Comparison of ENCODE assay signal across 13 cellular contexts in the genomic region with DNA sequence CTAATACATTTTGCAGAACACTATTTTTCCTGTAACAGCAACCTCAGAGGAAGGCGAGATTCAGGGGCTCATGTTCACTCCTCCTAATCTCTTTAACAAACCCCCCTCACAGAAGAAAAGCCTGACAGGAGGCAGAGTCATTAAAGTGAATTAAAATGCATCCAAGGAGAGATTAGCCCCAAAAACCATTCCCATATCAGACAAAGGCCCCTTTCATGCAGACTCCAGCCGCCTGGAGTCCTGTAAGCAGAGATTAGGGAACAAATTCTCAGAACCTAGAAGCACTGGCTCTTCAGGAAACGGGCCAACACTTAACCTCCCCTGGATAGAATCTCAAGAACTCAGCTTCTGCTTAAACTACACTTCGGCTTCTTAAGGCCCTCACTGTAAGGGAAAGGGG.
DNase-seq lines count a peak whose midpoint lies in the region; ATAC-seq, FAIRE-seq and TF ChIP-seq lines count a peak whose summit lies in the region.
"Had no signal": no experiment of that assay in that cellular context is flagged by ENCODE, and none has a peak within 500 bp of the region (broad histone marks: within the 10 kb centered on the region; RNA-seq: fewer than 3 reads in every experiment).

No MANE protein-coding gene starts in this region.

- H3K4me3 ChIP-seq in left ventricle myocardium inferior: no peak overlapping the region
- H3K4me3 ChIP-seq in trophoblast cell (ENCODE audit: low read depth, low read length): no peak overlapping the region
- no peak overlapping the region for H3K4me3 ChIP-seq in small intestine (ENCODE audit: low read depth in 1 of 2, low read length in 2 of 2)
- H3K4me3 ChIP-seq: gastrocnemius medialis had no signal

- H3K27me3 Mint-ChIP-seq in activated T-cell treated with anti-CD3 and anti-CD28 coated beads, Interleukin-2, amount 50 U/mL, for 4 hours (ENCODE audit: low read depth): peaks cover 3% of the 10 kb centered on the region
- H3K27me3 Mint-ChIP-seq: naive thymus-derived CD8-positive, alpha-beta T cell had no signal

- no peak overlapping the region for H3K9ac ChIP-seq in trophoblast cell (ENCODE audit: low read length)

- H3K4ac ChIP-seq in trophoblast cell (ENCODE audit: low read depth, low read length): peak overlapping the region; percentile 74

- no peak overlapping the region for H3K23ac ChIP-seq in trophoblast cell (ENCODE audit: low read length)

- peak overlapping the region; percentile 7 for H3K18ac ChIP-seq in trophoblast cell (ENCODE audit: low read length)

- ATAC-seq in activated T-cell treated with anti-CD3 and anti-CD28 coated beads, Interleukin-2, amount 50 U/mL, for 4 hours: no peak
- ATAC-seq: naive thymus-derived CD8-positive, alpha-beta T cell had no signal

- H3K4me2 ChIP-seq in trophoblast cell (ENCODE audit: low read length): peak overlapping the region; percentile 22

- intact Hi-C loops in left ventricle myocardium inferior (cut with micrococcal nuclease): no loop called here

- peak overlapping the region; percentile 67 for H4K91ac ChIP-seq in trophoblast cell (ENCODE audit: low read depth, low read length)

- H2BK12ac ChIP-seq in trophoblast cell (ENCODE audit: low read length): peak overlapping the region; percentile 88

- no peak for FAIRE-seq in small intestine (lab: Jason Lieb, UNC)
- FAIRE-seq: keratinocyte had no signal

- H3K14ac ChIP-seq in trophoblast cell (ENCODE audit: low read length): peak overlapping the region; percentile 38

- no peak overlapping the region for H4K12ac ChIP-seq in trophoblast cell (ENCODE audit: low read depth, low read length)

- H3K4me1 Mint-ChIP-seq in activated T-cell treated with anti-CD3 and anti-CD28 coated beads, Interleukin-2, amount 50 U/mL, for 4 hours (ENCODE audit: low read depth): no peaks in the 10 kb centered on the region
- H3K4me1 Mint-ChIP-seq: naive thymus-derived CD8-positive, alpha-beta T cell had no signal

- H3K9me3 ChIP-seq in left ventricle myocardium inferior (replicated peaks) (no peaks in the 10 kb centered on the region), trophoblast cell (ENCODE audit: insufficient read depth, low read depth, low read length) (no peaks in the 10 kb centered on the region), small intestine (ENCODE audit: control insufficient read depth, low read depth) (no peaks in the 10 kb centered on the region)
- H3K9me3 ChIP-seq: gastrocnemius medialis had no signal

- peaks cover 16% of the 10 kb centered on the region for H3K79me1 ChIP-seq in trophoblast cell (ENCODE audit: low read length)

- DNase-seq in COLO829 (ENCODE audit: low spot score) (peak; percentile 87), SK-N-DZ (ENCODE audit: low spot score) (peak; percentile 37), left ventricle myocardium inferior (no peak), trophoblast cell (no peak), small intestine (no peak)
- DNase-seq in activated T-cell treated with anti-CD3 and anti-CD28 coated beads, Interleukin-2, amount 50 U/mL, for 4 hours: no peak
- DNase-seq in activated CD4-positive, CD25-positive, alpha-beta regulatory T cell (lab: John Stamatoyannopoulos, UW): no peak
- DNase-seq in activated CD8-positive, alpha-beta memory T cell treated with anti-CD3 and anti-CD28 coated beads, Interleukin-2, amount 50 U/mL, for 4 hours: no peak
- DNase-seq: gastrocnemius medialis; MM.1S; naive thymus-derived CD8-positive, alpha-beta T cell; NCI-H2171 had no signal

- peak overlapping the region; percentile 61 for H2AFZ ChIP-seq in trophoblast cell (ENCODE audit: insufficient read depth, low read length, poor library complexity)

- H3K4me1 ChIP-seq in left ventricle myocardium inferior (peaks cover 27% of the 10 kb centered on the region), trophoblast cell (ENCODE audit: control insufficient read depth in 1 of 2, insufficient read depth in 2 of 2, low read length in 2 of 2) (peaks cover 17 to 22% of the 10 kb centered on the region in 2 experiments), small intestine (ENCODE audit: control insufficient read depth in 2 of 2, insufficient read depth in 1 of 2, low read depth in 1 of 2, low read length in 1 of 2) (no peaks in the 10 kb centered on the region)

- H3K79me2 ChIP-seq in trophoblast cell (ENCODE audit: control insufficient read depth, insufficient read depth, low read length, poor library complexity): no peaks in the 10 kb centered on the region

- no peak for TF ChIP-seq CTCF in left ventricle myocardium inferior (IDR thresholded peaks at IDR 0.05; ENCODE audit: borderline replicate concordance)

- H2BK120ac ChIP-seq in trophoblast cell (ENCODE audit: insufficient read depth, low read length, poor library complexity): peak overlapping the region; percentile 78

- no peaks in the 10 kb centered on the region for H3K9me3 Mint-ChIP-seq in activated T-cell treated with anti-CD3 and anti-CD28 coated beads, Interleukin-2, amount 50 U/mL, for 4 hours
- H3K9me3 Mint-ChIP-seq: naive thymus-derived CD8-positive, alpha-beta T cell had no signal

- no peak overlapping the region for H3K4me3 Mint-ChIP-seq in activated T-cell treated with anti-CD3 and anti-CD28 coated beads, Interleukin-2, amount 50 U/mL, for 4 hours
- H3K4me3 Mint-ChIP-seq: naive thymus-derived CD8-positive, alpha-beta T cell had no signal

- no peak overlapping the region for H2AK5ac ChIP-seq in trophoblast cell (ENCODE audit: low read length)

- H3K27me3 ChIP-seq in left ventricle myocardium inferior (ENCODE audit: low read depth) (no peaks in the 10 kb centered on the region), trophoblast cell (ENCODE audit: insufficient read depth, low read length) (no peaks in the 10 kb centered on the region), small intestine (ENCODE audit: control insufficient read depth in 2 of 2, insufficient read depth in 2 of 2, low read length in 2 of 2) (no peaks in the 10 kb centered on the region)
- H3K27me3 ChIP-seq: gastrocnemius medialis had no signal

- H3K36me3 Mint-ChIP-seq in activated T-cell treated with anti-CD3 and anti-CD28 coated beads, Interleukin-2, amount 50 U/mL, for 4 hours (ENCODE audit: insufficient read depth): no peaks in the 10 kb centered on the region
- H3K36me3 Mint-ChIP-seq: naive thymus-derived CD8-positive, alpha-beta T cell had no signal

- H3K36me3 ChIP-seq in left ventricle myocardium inferior (no peaks in the 10 kb centered on the region), trophoblast cell (ENCODE audit: control insufficient read depth in 1 of 2, insufficient read depth in 2 of 2, low read length in 2 of 2) (no peaks in the 10 kb centered on the region), small intestine (ENCODE audit: control insufficient read depth in 2 of 2, insufficient read depth in 2 of 2, low read length in 2 of 2) (no peaks in the 10 kb centered on the region)
- H3K36me3 ChIP-seq: gastrocnemius medialis had no signal

- H2BK5ac ChIP-seq in trophoblast cell (ENCODE audit: low read depth, low read length, poor library complexity): peak overlapping the region; percentile 81

- H4K8ac ChIP-seq in trophoblast cell (ENCODE audit: low read depth, low read length): peak overlapping the region; percentile 8

- peak overlapping the region; percentile 59 for H3K27ac ChIP-seq in left ventricle myocardium inferior (replicated peaks)
- H3K27ac ChIP-seq in trophoblast cell (ENCODE audit: low read depth, low read length): peak overlapping the region; percentile 92
- peak overlapping the region in 1 of 2 donors; percentile 73 for H3K27ac ChIP-seq in small intestine (ENCODE audit: low read depth in 1 of 2, low read length in 1 of 2)

- no CpG with 5 or more reads among the region's 4 CpGs for WGBS in trophoblast cell (ENCODE audit: extremely low coverage, insufficient coverage, insufficient read length)
- 59 to 63% (median 59%) methylated on average over 4 of the region's 4 CpGs for WGBS in small intestine, 3 donors

Comparison
In these comparisons a context has a peak if more than half of its experiments do, and no peak if none do; other contexts are left out.
1. DNase-seq: peak in COLO829 (single experiment) and SK-N-DZ (single experiment); none in left ventricle myocardium inferior (single experiment), trophoblast cell (0 of 2), small intestine (single experiment), activated T-cell treated with anti-CD3 and anti-CD28 coated beads, Interleukin-2, amount 50 U/mL, for 4 hours (single experiment), activated CD4-positive, CD25-positive, alpha-beta regulatory T cell (0 of 4) and activated CD8-positive, alpha-beta memory T cell treated with anti-CD3 and anti-CD28 coated beads, Interleukin-2, amount 50 U/mL, for 4 hours (single experiment).